ENCODE assay signal across 1 cellular context in genomic region chr13:93145199-93145598, GRCh38.
TF ChIP-seq lines count a peak whose summit lies in the region.

No MANE protein-coding gene starts in this region.

TF ChIP-seq in WTC11, 78 proteins besides CTCF, POLR2A, EP300 and RAD21 (continued from another document):
- TF ChIP-seq, protein P1, sequence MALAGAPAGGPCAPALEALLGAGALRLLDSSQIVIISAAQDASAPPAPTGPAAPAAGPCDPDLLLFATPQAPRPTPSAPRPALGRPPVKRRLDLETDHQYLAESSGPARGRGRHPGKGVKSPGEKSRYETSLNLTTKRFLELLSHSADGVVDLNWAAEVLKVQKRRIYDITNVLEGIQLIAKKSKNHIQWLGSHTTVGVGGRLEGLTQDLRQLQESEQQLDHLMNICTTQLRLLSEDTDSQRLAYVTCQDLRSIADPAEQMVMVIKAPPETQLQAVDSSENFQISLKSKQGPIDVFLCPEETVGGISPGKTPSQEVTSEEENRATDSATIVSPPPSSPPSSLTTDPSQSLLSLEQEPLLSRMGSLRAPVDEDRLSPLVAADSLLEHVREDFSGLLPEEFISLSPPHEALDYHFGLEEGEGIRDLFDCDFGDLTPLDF (CRISPR knock-in tag; IDR thresholded peaks at IDR 0.05) = no peak
- TF ChIP-seq RELA (CRISPR knock-in tag; IDR thresholded peaks at IDR 0.05; ENCODE audit: borderline replicate concordance) (no peak), SOX15 (CRISPR knock-in tag; IDR thresholded peaks at IDR 0.05) (no peak), ZSCAN18 (CRISPR knock-in tag; IDR thresholded peaks at IDR 0.05) (no peak), ZNF416 (CRISPR knock-in tag; IDR thresholded peaks at IDR 0.05) (no peak), PRRX2 (CRISPR knock-in tag; IDR thresholded peaks at IDR 0.05) (no peak), USF1 (CRISPR knock-in tag; IDR thresholded peaks at IDR 0.05) (no peak), ZNF396 (CRISPR knock-in tag; IDR thresholded peaks at IDR 0.05; ENCODE audit: borderline replicate concordance) (no peak), TP53 (CRISPR knock-in tag; IDR thresholded peaks at IDR 0.05) (no peak)
- TF ChIP-seq, protein P2, sequence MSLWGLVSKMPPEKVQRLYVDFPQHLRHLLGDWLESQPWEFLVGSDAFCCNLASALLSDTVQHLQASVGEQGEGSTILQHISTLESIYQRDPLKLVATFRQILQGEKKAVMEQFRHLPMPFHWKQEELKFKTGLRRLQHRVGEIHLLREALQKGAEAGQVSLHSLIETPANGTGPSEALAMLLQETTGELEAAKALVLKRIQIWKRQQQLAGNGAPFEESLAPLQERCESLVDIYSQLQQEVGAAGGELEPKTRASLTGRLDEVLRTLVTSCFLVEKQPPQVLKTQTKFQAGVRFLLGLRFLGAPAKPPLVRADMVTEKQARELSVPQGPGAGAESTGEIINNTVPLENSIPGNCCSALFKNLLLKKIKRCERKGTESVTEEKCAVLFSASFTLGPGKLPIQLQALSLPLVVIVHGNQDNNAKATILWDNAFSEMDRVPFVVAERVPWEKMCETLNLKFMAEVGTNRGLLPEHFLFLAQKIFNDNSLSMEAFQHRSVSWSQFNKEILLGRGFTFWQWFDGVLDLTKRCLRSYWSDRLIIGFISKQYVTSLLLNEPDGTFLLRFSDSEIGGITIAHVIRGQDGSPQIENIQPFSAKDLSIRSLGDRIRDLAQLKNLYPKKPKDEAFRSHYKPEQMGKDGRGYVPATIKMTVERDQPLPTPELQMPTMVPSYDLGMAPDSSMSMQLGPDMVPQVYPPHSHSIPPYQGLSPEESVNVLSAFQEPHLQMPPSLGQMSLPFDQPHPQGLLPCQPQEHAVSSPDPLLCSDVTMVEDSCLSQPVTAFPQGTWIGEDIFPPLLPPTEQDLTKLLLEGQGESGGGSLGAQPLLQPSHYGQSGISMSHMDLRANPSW (CRISPR knock-in tag; conservative IDR thresholded peaks at IDR 0.05; ENCODE audit: low read depth) = no peak
- TF ChIP-seq, protein P3, sequence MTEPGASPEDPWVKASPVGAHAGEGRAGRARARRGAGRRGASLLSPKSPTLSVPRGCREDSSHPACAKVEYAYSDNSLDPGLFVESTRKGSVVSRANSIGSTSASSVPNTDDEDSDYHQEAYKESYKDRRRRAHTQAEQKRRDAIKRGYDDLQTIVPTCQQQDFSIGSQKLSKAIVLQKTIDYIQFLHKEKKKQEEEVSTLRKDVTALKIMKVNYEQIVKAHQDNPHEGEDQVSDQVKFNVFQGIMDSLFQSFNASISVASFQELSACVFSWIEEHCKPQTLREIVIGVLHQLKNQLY (CRISPR knock-in tag; IDR thresholded peaks at IDR 0.05) = no peak
